ENCODE assay signal across 8 cellular contexts in genomic region chr1:155322571-155322952, GRCh38. TPM values are rescaled to one million over a fixed set of nuclear protein-coding genes. Genes with fewer than 3 reads are reported as not detected.
A peak's percentile ranks its signal among the peaks of the same experiment; 100 is the strongest.
DNase-seq lines count a peak whose midpoint lies in the region; ATAC-seq and TF ChIP-seq lines count a peak whose summit lies in the region.

No MANE protein-coding gene starts in this region.

- no peak for TF ChIP-seq POLR2A in esophagus muscularis mucosa (IDR thresholded peaks at IDR 0.05; ENCODE audit: low read depth)

- TF ChIP-seq CTCF in cardiac muscle cell (IDR thresholded peaks at IDR 0.05; ENCODE audit: low read depth, low read length) (no peak), esophagus muscularis mucosa (IDR thresholded peaks at IDR 0.05) (no peak)

- DNase-seq in cardiac muscle cell (ENCODE audit: low read depth in 1 of 2, low spot score in 1 of 2) = peak; percentile 30 to 48
- no peak for DNase-seq in Right ventricle myocardium superior
- DNase-seq in SK-N-DZ (ENCODE audit: low spot score) = peak; percentile 69
- DNase-seq in esophagus muscularis mucosa (ENCODE audit: extremely low spot score) = no peak
- no peak for DNase-seq in NCI-H446 (lab: John Stamatoyannopoulos, UW)

- H2AFZ ChIP-seq in neuron (ENCODE audit: low read depth, low read length) = no peak overlapping the region

- H3K27ac ChIP-seq in cardiac muscle cell (peak overlapping the region; percentile 84), esophagus muscularis mucosa (replicated peaks in 1 of 4) (peak overlapping the region; percentile 99)

- H3K4me1 ChIP-seq in cardiac muscle cell (ENCODE audit: low read depth) (peaks cover 8% of the 10 kb centered on the region), esophagus muscularis mucosa (peaks cover 28 to 59% (median 55%) of the 10 kb centered on the region in 4 donors), neuron (ENCODE audit: insufficient read depth, low read length) (peaks cover 26% of the 10 kb centered on the region)

- no peaks in the 10 kb centered on the region for H3K9me3 ChIP-seq in cardiac muscle cell (ENCODE audit: low read depth)
- no peaks in the 10 kb centered on the region for H3K9me3 ChIP-seq in esophagus muscularis mucosa
- no peaks in the 10 kb centered on the region for H3K9me3 ChIP-seq in neuron (ENCODE audit: low read length)

- peak overlapping the region; percentile 61 for H3K4me3 ChIP-seq in cardiac muscle cell
- H3K4me3 ChIP-seq in esophagus muscularis mucosa = peak overlapping the region; percentile 68 to 94 (median 84)
- H3K4me3 ChIP-seq in neuron (ENCODE audit: low read length) = peak overlapping the region; percentile 72

- WGBS in esophagus muscularis mucosa = 0% methylated on average over 14 of the region's 28 CpGs

- H3K27me3 ChIP-seq in cardiac muscle cell (no peaks in the 10 kb centered on the region), esophagus muscularis mucosa (no peaks in the 10 kb centered on the region), neuron (ENCODE audit: insufficient read depth, low read length) (no peaks in the 10 kb centered on the region)

- no peak for ATAC-seq in Right ventricle myocardium superior (ENCODE audit: poor library complexity)
- no peak for ATAC-seq in HG02678 (IDR thresholded peaks at IDR 0.05; ENCODE audit: unreplicated experiment)
- no peak for ATAC-seq in activated CD4-positive, CD25-positive, alpha-beta regulatory T cell treated with anti-CD3 and anti-CD28 coated beads, Interleukin-2, amount 50 U/mL, for 24 hours

- H3K36me3 ChIP-seq in cardiac muscle cell (peaks cover 8% of the 10 kb centered on the region), esophagus muscularis mucosa (peaks cover 0 to 38% (median 20%) of the 10 kb centered on the region in 4 donors), neuron (ENCODE audit: insufficient read depth, low read length) (peaks cover 46% of the 10 kb centered on the region)

- intact Hi-C loops in Right ventricle myocardium superior (cut with DNase I) (loop anchor here (5.0 kb wide), 2 partner anchors 45 to 70 kb away; partner anchors contain the start of gene HCN3), esophagus muscularis mucosa (cut with DNase I) (no loop called here)

- TF ChIP-seq EP300 in esophagus muscularis mucosa (IDR thresholded peaks at IDR 0.05) = no peak

RNA-seq across cellular contexts. Expression of gene RUSC1, which starts 1.9 kb away (rescaled TPM):
- total RNA-seq in cardiac muscle cell (25.9 and 35.6 TPM in 2 replicates), Right ventricle myocardium superior (19.9 TPM), esophagus muscularis mucosa (10 to 100 TPM; 15.6 to 35.4 (median 27.2) TPM)
- 26.7 and 44.4 TPM in 2 replicates for polyA plus RNA-seq in cardiac muscle cell
- 74.4 and 75.3 TPM in 2 replicates for polyA plus RNA-seq in SK-N-DZ (2014; cell fraction: cytosol; rRNA removed)
- polyA plus RNA-seq in SK-N-DZ (2014; cell fraction: nucleus; rRNA removed) = 180 and 205 TPM in 2 replicates

RNA-seq across cellular contexts. Expression of gene FDPS, which starts 13.9 kb away (rescaled TPM):
- 167 and 310 TPM in 2 replicates for total RNA-seq in cardiac muscle cell
- polyA plus RNA-seq in cardiac muscle cell = 269 and 565 TPM in 2 replicates
- total RNA-seq in Right ventricle myocardium superior = 71.2 TPM
- polyA plus RNA-seq in SK-N-DZ (2014; cell fraction: cytosol; rRNA removed) = 505 and 561 TPM in 2 replicates
- 622 and 644 TPM in 2 replicates for polyA plus RNA-seq in SK-N-DZ (2014; cell fraction: nucleus; rRNA removed)
- total RNA-seq in esophagus muscularis mucosa = 10 to 100 TPM; 70.2 to 97.2 (median 82.0) TPM

RNA-seq across cellular contexts. Expression of gene PKLR, which starts 21.3 kb away (rescaled TPM):
- total RNA-seq in cardiac muscle cell = 0.06 TPM in 1 of 2 replicates, not detected in the other
- polyA plus RNA-seq in cardiac muscle cell = not detected in 2 replicates
- not detected for total RNA-seq in Right ventricle myocardium superior
- polyA plus RNA-seq in SK-N-DZ (2014; cell fraction: cytosol; rRNA removed) = not detected in 2 replicates
- not detected in 2 replicates for polyA plus RNA-seq in SK-N-DZ (2014; cell fraction: nucleus; rRNA removed)
- not detected for total RNA-seq in esophagus muscularis mucosa

RNA-seq across cellular contexts. Expression of gene HCN3, which starts 45.3 kb away (rescaled TPM):
- total RNA-seq in cardiac muscle cell (1.7 and 3.5 TPM in 2 replicates), Right ventricle myocardium superior (1.4 TPM), esophagus muscularis mucosa (1 to 10 TPM; 1.0 to 2.1 (median 1.4) TPM)
- polyA plus RNA-seq in cardiac muscle cell = 3.7 and 12.9 TPM in 2 replicates
- 14.5 and 24.3 TPM in 2 replicates for polyA plus RNA-seq in SK-N-DZ (2014; cell fraction: cytosol; rRNA removed)
- 80.0 and 137 TPM in 2 replicates for polyA plus RNA-seq in SK-N-DZ (2014; cell fraction: nucleus; rRNA removed)

RNA-seq across cellular contexts. Expression of gene CLK2, which starts 49.3 kb away (rescaled TPM):
- total RNA-seq in cardiac muscle cell (57.3 and 65.3 TPM in 2 replicates), Right ventricle myocardium superior (18.5 TPM), esophagus muscularis mucosa (10 to 100 TPM; 17.6 to 32.0 (median 25.3) TPM)
- 45.1 and 68.5 TPM in 2 replicates for polyA plus RNA-seq in cardiac muscle cell
- 33.7 and 34.1 TPM in 2 replicates for polyA plus RNA-seq in SK-N-DZ (2014; cell fraction: cytosol; rRNA removed)
- polyA plus RNA-seq in SK-N-DZ (2014; cell fraction: nucleus; rRNA removed) = 287 and 348 TPM in 2 replicates

Comparison
In these comparisons a context has a peak if more than half of its experiments do, and no peak if none do; other contexts are left out.
1. DNase-seq: peak in cardiac muscle cell (2 of 2) and SK-N-DZ (single experiment); none in Right ventricle myocardium superior (single experiment), esophagus muscularis mucosa (single experiment) and NCI-H446 (0 of 2).
2. Peak in every context shown above with its lines, with median percentiles within 50 percentile points of each other: H3K4me3 ChIP-seq.